Comparison of ENCODE assay signal across 18 cellular contexts in the genomic region with DNA sequence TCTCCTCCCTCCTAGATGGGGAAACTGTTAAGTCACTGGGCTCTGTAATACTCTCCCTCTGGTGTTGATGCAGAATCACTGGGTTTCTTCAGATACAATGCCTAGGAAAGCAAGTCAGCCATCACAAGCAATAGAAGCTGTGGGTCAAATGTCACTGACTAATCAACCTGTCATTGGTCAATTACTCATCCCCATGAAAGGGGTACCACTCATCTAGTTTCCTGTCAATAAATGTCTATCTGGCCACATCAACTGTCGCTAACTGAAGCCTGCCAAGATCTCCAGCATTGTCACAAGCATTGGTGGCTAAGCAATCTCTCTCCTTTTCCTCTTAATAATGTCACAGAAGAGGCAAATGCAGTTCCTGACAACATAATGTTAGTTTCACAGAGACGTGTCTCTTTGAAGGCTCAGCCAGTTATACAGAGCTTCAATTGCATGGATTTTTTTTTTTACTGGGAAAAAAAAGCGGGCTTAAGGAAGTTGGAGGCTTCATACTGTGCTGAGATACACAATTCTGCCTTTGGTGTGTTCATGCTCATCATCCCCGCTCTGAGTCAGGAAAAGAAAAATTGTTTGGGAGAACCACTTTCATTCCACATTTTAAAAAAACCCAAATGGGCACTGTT.
DNase-seq lines count a peak whose midpoint lies in the region; ATAC-seq and TF ChIP-seq lines count a peak whose summit lies in the region.
"Had no signal": no experiment of that assay in that cellular context is flagged by ENCODE, and none has a peak within 500 bp of the region (broad histone marks: within the 10 kb centered on the region; RNA-seq: fewer than 3 reads in every experiment).

No MANE protein-coding gene starts in this region.

- WGBS in heart right ventricle, 2 donors = 95 to 96% methylated on average over 4 of the region's 4 CpGs

- H3K4me3 ChIP-seq in heart right ventricle = no peak overlapping the region
- H3K4me3 ChIP-seq: suprapubic skin had no signal

- no peak for TF ChIP-seq CTCF in heart right ventricle (IDR thresholded peaks at IDR 0.05)

- H3K4me1 ChIP-seq in heart right ventricle = peaks cover 0 to 22% (median 10%) of the 10 kb centered on the region in 9 donors
- H3K4me1 ChIP-seq: suprapubic skin had no signal

- no peaks in the 10 kb centered on the region for H3K9me3 ChIP-seq in heart right ventricle
- H3K9me3 ChIP-seq: suprapubic skin had no signal

- H3K27me3 ChIP-seq in heart right ventricle = no peaks in the 10 kb centered on the region
- H3K27me3 ChIP-seq: suprapubic skin had no signal

- DNase-seq in ELR (ENCODE audit: low read depth) (peak; percentile 84), HK-2 (ENCODE audit: unreplicated experiment) (peak; percentile 20), kidney tubule cell (ENCODE audit: low spot score) (peak; percentile 94), heart right ventricle (no peak)
- DNase-seq in activated T-helper 2 cell treated with anti-CD3 and anti-CD28 coated beads, Interferon-gamma antibody, Interleukin-2, Interleukin-4, amounts not matched to agents 10 μg/mL and 5 μg/mL and 100 μg/mL, durations not matched to agents 14 hours and 24 hours and 36 hours (ENCODE audit: low spot score) = no peak
- DNase-seq: cortex of kidney, H9, KBM-7, NCI-H1436, NCI-H446 treated with DMSO at 0.1 percent for 48 hours, posterior cingulate gyrus, T-cell had no signal

- no peak overlapping the region for H3K4me3 Mint-ChIP-seq in activated T-helper 2 cell treated with anti-CD3 and anti-CD28 coated beads, Interferon-gamma antibody, Interleukin-2, Interleukin-4, amounts not matched to agents 10 μg/mL and 5 μg/mL and 100 μg/mL, durations not matched to agents 14 hours and 24 hours and 36 hours (ENCODE audit: low read depth)
- H3K4me3 Mint-ChIP-seq: CD14-positive monocyte, H9, T-cell, WTC11 had no signal

- intact Hi-C loops in activated T-helper 2 cell treated with anti-CD3 and anti-CD28 coated beads, Interferon-gamma antibody, Interleukin-2, Interleukin-4, amounts not matched to agents 10 μg/mL and 5 μg/mL and 100 μg/mL, durations not matched to agents 14 hours and 24 hours and 36 hours (cut with micrococcal nuclease) = no loop called here
- intact Hi-C loops in heart right ventricle (cut with DNase I) = no loop called here

- H3K9me3 Mint-ChIP-seq in activated T-helper 2 cell treated with anti-CD3 and anti-CD28 coated beads, Interferon-gamma antibody, Interleukin-2, Interleukin-4, amounts not matched to agents 10 μg/mL and 5 μg/mL and 100 μg/mL, durations not matched to agents 14 hours and 24 hours and 36 hours = no peaks in the 10 kb centered on the region
- H3K9me3 Mint-ChIP-seq: CD14-positive monocyte, H9, T-cell, WTC11 had no signal

- no peak overlapping the region for H3K27ac ChIP-seq in heart right ventricle
- H3K27ac ChIP-seq: suprapubic skin had no signal

- peaks cover 5% of the 10 kb centered on the region for H3K36me3 Mint-ChIP-seq in activated T-helper 2 cell treated with anti-CD3 and anti-CD28 coated beads, Interferon-gamma antibody, Interleukin-2, Interleukin-4, amounts not matched to agents 10 μg/mL and 5 μg/mL and 100 μg/mL, durations not matched to agents 14 hours and 24 hours and 36 hours (ENCODE audit: low read depth)
- H3K36me3 Mint-ChIP-seq: WTC11 had no signal

- no peaks in the 10 kb centered on the region for H3K27me3 Mint-ChIP-seq in activated T-helper 2 cell treated with anti-CD3 and anti-CD28 coated beads, Interferon-gamma antibody, Interleukin-2, Interleukin-4, amounts not matched to agents 10 μg/mL and 5 μg/mL and 100 μg/mL, durations not matched to agents 14 hours and 24 hours and 36 hours (ENCODE audit: low read depth)
- H3K27me3 Mint-ChIP-seq: T-cell had no signal

- peak overlapping the region; percentile 20 for H3K27ac Mint-ChIP-seq in activated T-helper 2 cell treated with anti-CD3 and anti-CD28 coated beads, Interferon-gamma antibody, Interleukin-2, Interleukin-4, amounts not matched to agents 10 μg/mL and 5 μg/mL and 100 μg/mL, durations not matched to agents 14 hours and 24 hours and 36 hours
- H3K27ac Mint-ChIP-seq: CD14-positive monocyte, H9, T-cell, WTC11 had no signal

- ATAC-seq in GM21529 (IDR thresholded peaks at IDR 0.05; ENCODE audit: unreplicated experiment) (no peak), GM21619 (IDR thresholded peaks at IDR 0.05; ENCODE audit: unreplicated experiment) (no peak), heart right ventricle (no peak)
- ATAC-seq: left lobe of liver, T-cell, WTC11 had no signal

- peaks cover 0 to 12% (median 0%) of the 10 kb centered on the region in 9 donors for H3K36me3 ChIP-seq in heart right ventricle
- H3K36me3 ChIP-seq: suprapubic skin had no signal

- H3K4me1 Mint-ChIP-seq in activated T-helper 2 cell treated with anti-CD3 and anti-CD28 coated beads, Interferon-gamma antibody, Interleukin-2, Interleukin-4, amounts not matched to agents 10 μg/mL and 5 μg/mL and 100 μg/mL, durations not matched to agents 14 hours and 24 hours and 36 hours (ENCODE audit: low read depth) = peaks cover 21% of the 10 kb centered on the region

Comparison
In these comparisons a context has a peak if more than half of its experiments do, and no peak if none do; other contexts are left out.
1. DNase-seq: peak in ELR (single experiment), HK-2 (single experiment) and kidney tubule cell (single experiment); none in activated T-helper 2 cell treated with anti-CD3 and anti-CD28 coated beads, Interferon-gamma antibody, Interleukin-2, Interleukin-4, amounts not matched to agents 10 μg/mL and 5 μg/mL and 100 μg/mL, durations not matched to agents 14 hours and 24 hours and 36 hours (single experiment) and heart right ventricle (0 of 2).